ENCODE assay signal across 18 cellular contexts in genomic region chr10:114908896-114909295, GRCh38.
"Had no signal": no experiment of that assay in that cellular context is flagged by ENCODE, and none has a peak within 500 bp of the region (broad histone marks: within the 10 kb centered on the region; RNA-seq: fewer than 3 reads in every experiment).

No MANE protein-coding gene starts in this region.

- H3K4me3 ChIP-seq: esophagus muscularis mucosa, hepatocyte, psoas muscle, right lobe of liver, tibial artery, upper lobe of left lung, uterus had no signal

- ATAC-seq: left lobe of liver; psoas muscle; right lobe of liver; stimulated activated memory B cell treated with anti-CD40 and anti-IgM and Interleukin-4, amounts not matched to agents 10 μg/mL and 1 μg/mL and 100 μg/mL, for 72 hours had no signal

- H3K9me3 Mint-ChIP-seq: naive B cell; stimulated activated naive CD8-positive, alpha-beta T cell treated with anti-CD3 and anti-CD28 coated beads, Interleukin-15, Interleukin-2, amounts not matched to agents 100 ng/mL and 50 ng/mL, for 24 hours had no signal

- H3K4me3 Mint-ChIP-seq: naive B cell; nephron progenitor cell; stimulated activated memory B cell treated with anti-CD40 and anti-IgM and Interleukin-4, amounts not matched to agents 10 μg/mL and 1 μg/mL and 100 μg/mL, for 72 hours; stimulated activated naive CD8-positive, alpha-beta T cell treated with anti-CD3 and anti-CD28 coated beads, Interleukin-15, Interleukin-2, amounts not matched to agents 100 ng/mL and 50 ng/mL, for 24 hours had no signal

- DNase-seq: effector memory CD4-positive, alpha-beta T cell; foreskin melanocyte; head of caudate nucleus; mammary epithelial cell; naive B cell; nephron progenitor cell; psoas muscle; retina; right lobe of liver; stimulated activated CD4-positive, alpha-beta T cell treated with anti-CD3 and anti-CD28 coated beads, Interleukin-4, amount 100 ng/mL, for 24 hours; tibial artery; upper lobe of left lung had no signal

- H3K4me1 Mint-ChIP-seq: naive B cell; stimulated activated memory B cell treated with anti-CD40 and anti-IgM and Interleukin-4, amounts not matched to agents 10 μg/mL and 1 μg/mL and 100 μg/mL, for 72 hours had no signal

- H3K36me3 Mint-ChIP-seq: naive B cell; stimulated activated memory B cell treated with anti-CD40 and anti-IgM and Interleukin-4, amounts not matched to agents 10 μg/mL and 1 μg/mL and 100 μg/mL, for 72 hours had no signal

- H3K27ac Mint-ChIP-seq: naive B cell; nephron progenitor cell; stimulated activated memory B cell treated with anti-CD40 and anti-IgM and Interleukin-4, amounts not matched to agents 10 μg/mL and 1 μg/mL and 100 μg/mL, for 72 hours; stimulated activated naive CD8-positive, alpha-beta T cell treated with anti-CD3 and anti-CD28 coated beads, Interleukin-15, Interleukin-2, amounts not matched to agents 100 ng/mL and 50 ng/mL, for 24 hours had no signal
